In genomic region chr18:23109163-23109562, GRCh38 we compare ENCODE assay signal across 1 cellular context. TPM values are rescaled to one million over a fixed set of nuclear protein-coding genes. Genes with fewer than 3 reads are reported as not detected.
"Had no signal": no experiment of that assay in that cellular context is flagged by ENCODE, and none has a peak within 500 bp of the region (broad histone marks: within the 10 kb centered on the region; RNA-seq: fewer than 3 reads in every experiment).

No MANE protein-coding gene starts in this region.

RNA-seq across cellular contexts. Expression of gene CABLES1, which starts 26.1 kb away (rescaled TPM):
- polyA plus RNA-seq: naive thymus-derived CD8-positive, alpha-beta T cell had no signal
